Comparison of ENCODE assay signal across 36 cellular contexts in the genomic region with DNA sequence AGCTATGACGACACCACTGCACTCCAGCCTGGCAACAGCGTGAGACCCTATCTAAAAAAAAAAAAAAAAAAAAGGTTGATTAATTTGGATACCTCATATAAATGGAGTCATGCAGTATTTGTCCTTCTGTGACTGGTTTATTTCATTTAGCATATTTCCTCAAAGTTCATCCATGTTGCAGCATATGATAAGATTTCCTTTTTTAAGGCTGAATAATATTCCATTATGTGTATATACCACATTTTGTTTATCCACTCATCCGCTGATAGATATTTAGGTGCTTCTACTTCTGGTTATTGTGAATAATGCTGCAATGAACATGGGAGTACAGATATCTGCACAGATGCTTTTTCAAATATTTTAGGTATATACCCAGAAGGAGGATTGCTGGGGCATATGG. TPM values are rescaled to one million over a fixed set of nuclear protein-coding genes. Genes with fewer than 3 reads are reported as not detected.
"Had no signal": no experiment of that assay in that cellular context is flagged by ENCODE, and none has a peak within 500 bp of the region (broad histone marks: within the 10 kb centered on the region; RNA-seq: fewer than 3 reads in every experiment).

No MANE protein-coding gene starts in this region.

- H3K36me3 ChIP-seq: MG63 had no signal

- H3K27me3 ChIP-seq: MG63 had no signal

- H3K9me3 ChIP-seq: MG63 had no signal

- DNase-seq: Karpas-422, Kasumi-1, MG63, MM.1S, MV-4-11, NCI-H1048, NCI-H1092, NCI-H1092 treated with DMSO at 0.1 percent for 48 hours, NCI-H1105, NCI-H1105 treated with DMSO at 0.1 percent for 48 hours, NCI-H1417, NCI-H1417 treated with DMSO at 0.1 percent for 48 hours, NCI-H1436, NCI-H1436 treated with DMSO at 0.1 percent for 48 hours, NCI-H146, NCI-H1694, NCI-H1694 treated with DMSO at 0.1 percent for 48 hours, NCI-H187, NCI-H187 treated with DMSO at 0.1 percent for 48 hours, NCI-H1930, NCI-H2029, NCI-H2029 treated with DMSO at 0.1 percent for 48 hours, NCI-H2081, NCI-H2081 treated with DMSO at 0.1 percent for 48 hours, NCI-H2107, NCI-H2171, NCI-H2171 treated with DMSO at 0.1 percent for 48 hours, NCI-H2227 treated with DMSO at 0.1 percent for 48 hours, NCI-H226, NCI-H345, NCI-H446, NCI-H446 treated with DMSO at 0.1 percent for 48 hours, NCI-H510A, NCI-H510A treated with DMSO at 0.1 percent for 48 hours, NCI-H524 had no signal

- H3K4me3 ChIP-seq: MG63 had no signal

RNA-seq across cellular contexts. Expression of a gene that starts 43.3 kb away (rescaled TPM):
- total RNA-seq: LHCN-M2 had no signal
